In genomic region chr7:55518836-55519235, GRCh38 we compare ENCODE assay signal across 20 cellular contexts. TPM values are rescaled to one million over a fixed set of nuclear protein-coding genes. Genes with fewer than 3 reads are reported as not detected.
A peak's percentile ranks its signal among the peaks of the same experiment; 100 is the strongest.
DNase-seq lines count a peak whose midpoint lies in the region; ATAC-seq, FAIRE-seq and TF ChIP-seq lines count a peak whose summit lies in the region.
"Had no signal": no experiment of that assay in that cellular context is flagged by ENCODE, and none has a peak within 500 bp of the region (broad histone marks: within the 10 kb centered on the region; RNA-seq: fewer than 3 reads in every experiment).

No MANE protein-coding gene starts in this region.

- H3K79me2 ChIP-seq in OCI-LY1 (ENCODE audit: insufficient read depth, low read length) (peaks cover 24% of the 10 kb centered on the region), GM12878 (ENCODE audit: control insufficient read depth, insufficient read depth, low read length) (peaks cover 67% of the 10 kb centered on the region)

- peaks cover 40% of the 10 kb centered on the region for H3K36me3 Mint-ChIP-seq in activated CD4-positive, alpha-beta T cell treated with anti-CD3 and anti-CD28 coated beads for 36 hours (ENCODE audit: low read depth)
- H3K36me3 Mint-ChIP-seq in stimulated activated memory B cell treated with anti-CD40 and anti-IgM and Interleukin-4, amounts not matched to agents 10 μg/mL and 1 μg/mL and 100 μg/mL, for 72 hours, result peaks cover 62% of the 10 kb centered on the region

- H3K4me2 ChIP-seq in OCI-LY1 (ENCODE audit: low read length) (no peak overlapping the region; the same call in 1 of the 2 replicates), GM12878 (ENCODE audit: control insufficient read depth, insufficient read depth) (no peak overlapping the region)
- H3K4me2 ChIP-seq: SK-N-SH had no signal

- H3K27ac Mint-ChIP-seq in activated CD4-positive, alpha-beta T cell treated with anti-CD3 and anti-CD28 coated beads for 36 hours, result peak overlapping the region; percentile 2
- peak overlapping the region; percentile 96 for H3K27ac Mint-ChIP-seq in stimulated activated memory B cell treated with anti-CD40 and anti-IgM and Interleukin-4, amounts not matched to agents 10 μg/mL and 1 μg/mL and 100 μg/mL, for 72 hours

- RAD21 ChIA-PET in GM12878 (lab: Charles Lee; ENCODE audit: unreplicated experiment), result interaction anchor here (0.9 to 1.2 kb wide), 2 partner anchors 11 to 15 kb away, joined by 3 to 4 read pairs; no protein-coding TSS in a partner anchor

- BruUV-seq in GM12878 (replicated peaks; lab: Mats Ljungman, UMichigan), result TSS peak; percentile 16

- no peak for TF ChIP-seq POLR2A in GM12878 (IDR thresholded peaks at IDR 0.05; ENCODE audit: low read depth, low read length)

- no peak overlapping the region for H3K4me3 Mint-ChIP-seq in activated CD4-positive, alpha-beta T cell treated with anti-CD3 and anti-CD28 coated beads for 36 hours
- H3K4me3 Mint-ChIP-seq in stimulated activated memory B cell treated with anti-CD40 and anti-IgM and Interleukin-4, amounts not matched to agents 10 μg/mL and 1 μg/mL and 100 μg/mL, for 72 hours, result peak overlapping the region; percentile 32

- in situ Hi-C loops in GM12878 (cut with MboI), result no loop called here

- CTCF ChIA-PET in activated CD4-positive, alpha-beta T cell treated with anti-CD3 and anti-CD28 coated beads for 36 hours (lab: Charles Lee), result interaction anchor here (1.0 to 1.6 kb wide), 2 partner anchors 11 to 75 kb away, joined by 3 to 5 read pairs; no protein-coding TSS in a partner anchor
- CTCF ChIA-PET in GM12878 (lab: Yijun Ruan, JAX), result no interaction called here

- POLR2A ChIA-PET in activated CD4-positive, alpha-beta T cell treated with anti-CD3 and anti-CD28 coated beads for 36 hours (lab: Charles Lee), result interaction anchor here (1.1 kb wide), 1 partner anchor 16 kb away, joined by 6 read pairs; no protein-coding TSS in a partner anchor
- POLR2A ChIA-PET in GM12878 (lab: Charles Lee), result interaction anchor here (9.8 kb wide), 1 partner anchor 14 kb away, joined by 122 read pairs; no protein-coding TSS in a partner anchor

- no peak overlapping the region for H2AFZ ChIP-seq in OCI-LY1 (ENCODE audit: low read length)
- H2AFZ ChIP-seq in GM12878 (ENCODE audit: control insufficient read depth, low read depth, low read length), result no peak overlapping the region

- H3K36me3 ChIP-seq in OCI-LY1 (ENCODE audit: insufficient read depth, low read length) (peaks cover 58% of the 10 kb centered on the region), GM12878 (ENCODE audit: control insufficient read depth in 2 of 2, insufficient read depth in 2 of 2, low read length in 1 of 2) (peaks cover 23 to 40% of the 10 kb centered on the region in 2 experiments)

- peak overlapping the region; percentile 27; the same call in 1 of the 2 replicates for H3K9ac ChIP-seq in OCI-LY1 (ENCODE audit: low read length)
- H3K9ac ChIP-seq in GM12878 (ENCODE audit: control insufficient read depth, insufficient read depth, low read length), result no peak overlapping the region
- H3K9ac ChIP-seq: SK-N-SH had no signal

- no peak for ATAC-seq in activated CD4-positive, alpha-beta T cell treated with anti-CD3 and anti-CD28 coated beads for 36 hours
- no peak for ATAC-seq in GM12878
- no peak for ATAC-seq in stimulated activated memory B cell treated with anti-CD40 and anti-IgM and Interleukin-4, amounts not matched to agents 10 μg/mL and 1 μg/mL and 100 μg/mL, for 72 hours
- ATAC-seq in GM19397 (IDR thresholded peaks at IDR 0.05; ENCODE audit: unreplicated experiment), result no peak
- ATAC-seq in GM21360 (IDR thresholded peaks at IDR 0.05; ENCODE audit: unreplicated experiment), result no peak
- ATAC-seq: Right ventricle myocardium inferior had no signal

- H3K4me1 ChIP-seq in OCI-LY1 (ENCODE audit: insufficient read depth, low read length, severe bottlenecking) (peaks cover 100% of the 10 kb centered on the region), GM12878 (ENCODE audit: control insufficient read depth, insufficient read depth, low read length) (peaks cover 47% of the 10 kb centered on the region)

- H3K4me3 ChIP-seq in OCI-LY1 (ENCODE audit: low read depth, low read length, poor library complexity, severe bottlenecking) (no peak overlapping the region), GM12878 (no peak overlapping the region)

- intact Hi-C loops in activated CD4-positive, alpha-beta T cell treated with anti-CD3 and anti-CD28 coated beads for 36 hours (cut with DNase I, micrococcal nuclease), result loop anchor here (5.0 kb wide), 2 partner anchors 87 to 387 kb away; no protein-coding TSS in a partner anchor
- intact Hi-C loops in GM12878 (cut with micrococcal nuclease; ENCODE audit: unreplicated experiment), result loop anchor here (5.0 kb wide), 1 partner anchor 87 kb away; no protein-coding TSS in a partner anchor

- TF ChIP-seq CTCF in OCI-LY1 (IDR thresholded peaks at IDR 0.05; ENCODE audit: low read length) (no peak), GM12878 (IDR thresholded peaks at IDR 0.05 in 2 of 3, conservative IDR thresholded peaks at IDR 0.05 in 1 of 3; ENCODE audit: control insufficient read depth in 2 of 3, extremely low read depth in 1 of 3, insufficient read depth in 1 of 3, low read depth in 3 of 3, low read length in 3 of 3) (no peak)

- no peak for TF ChIP-seq EP300 in GM12878 (IDR thresholded peaks at IDR 0.05; ENCODE audit: borderline replicate concordance in 1 of 2, control insufficient read depth in 1 of 2, low read depth in 2 of 2, low read length in 2 of 2)

- H3K27me3 Mint-ChIP-seq in activated CD4-positive, alpha-beta T cell treated with anti-CD3 and anti-CD28 coated beads for 36 hours, result no peaks in the 10 kb centered on the region
- H3K27me3 Mint-ChIP-seq in stimulated activated memory B cell treated with anti-CD40 and anti-IgM and Interleukin-4, amounts not matched to agents 10 μg/mL and 1 μg/mL and 100 μg/mL, for 72 hours, result no peaks in the 10 kb centered on the region

- 63% methylated on average over 8 of the region's 8 CpGs for WGBS in GM12878 (ENCODE audit: insufficient coverage, insufficient replicate concordance, low lambda C conversion rate, missing lambda C conversion rate)

- H4K20me1 ChIP-seq in OCI-LY1 (ENCODE audit: insufficient read depth, low read length), result no peaks in the 10 kb centered on the region
- no peaks in the 10 kb centered on the region for H4K20me1 ChIP-seq in GM12878 (ENCODE audit: control insufficient read depth, insufficient read depth)

- H3K27ac ChIP-seq in OCI-LY1 (ENCODE audit: low read depth, low read length, poor library complexity, severe bottlenecking) (peak overlapping the region; percentile 92), GM12878 (ENCODE audit: control insufficient read depth, insufficient read depth) (no peak overlapping the region)
- H3K27ac ChIP-seq: C4-2B had no signal

- FAIRE-seq in GM12878 (lab: Jason Lieb, UNC), result no peak
- FAIRE-seq: GM18507 had no signal

- H3K9me3 Mint-ChIP-seq in activated CD4-positive, alpha-beta T cell treated with anti-CD3 and anti-CD28 coated beads for 36 hours (ENCODE audit: low read depth), result no peaks in the 10 kb centered on the region
- H3K9me3 Mint-ChIP-seq in stimulated activated memory B cell treated with anti-CD40 and anti-IgM and Interleukin-4, amounts not matched to agents 10 μg/mL and 1 μg/mL and 100 μg/mL, for 72 hours, result no peaks in the 10 kb centered on the region

- H3K27me3 ChIP-seq in OCI-LY1 (ENCODE audit: insufficient read depth, low read length) (no peaks in the 10 kb centered on the region), GM12878 (replicated peaks in 1 of 2; ENCODE audit: control insufficient read depth in 2 of 2, insufficient read depth in 2 of 2, low read length in 1 of 2) (no peaks in the 10 kb centered on the region)

- peaks cover 67% of the 10 kb centered on the region for H3K4me1 Mint-ChIP-seq in activated CD4-positive, alpha-beta T cell treated with anti-CD3 and anti-CD28 coated beads for 36 hours
- H3K4me1 Mint-ChIP-seq in stimulated activated memory B cell treated with anti-CD40 and anti-IgM and Interleukin-4, amounts not matched to agents 10 μg/mL and 1 μg/mL and 100 μg/mL, for 72 hours, result peaks cover 97% of the 10 kb centered on the region

- H3K9me2 ChIP-seq in OCI-LY1 (ENCODE audit: low read depth, low read length), result no peaks in the 10 kb centered on the region
- H3K9me2 ChIP-seq: SK-N-SH had no signal

- TF ChIP-seq RAD21 in GM12878 (IDR thresholded peaks at IDR 0.05; ENCODE audit: insufficient read depth, low read depth, low read length), result no peak

- H3K9me3 ChIP-seq in OCI-LY1 (ENCODE audit: low read length), result no peaks in the 10 kb centered on the region
- no peaks in the 10 kb centered on the region for H3K9me3 ChIP-seq in GM12878 (replicated peaks; ENCODE audit: control insufficient read depth, insufficient read depth, low read length)
- H3K9me3 ChIP-seq: SK-N-SH had no signal

- DNase-seq in activated CD4-positive, alpha-beta T cell treated with anti-CD3 and anti-CD28 coated beads for 36 hours, result no peak
- no peak for DNase-seq in activated CD4-positive, alpha-beta T cell treated with anti-CD3 and anti-CD28 coated beads for 48 hours
- DNase-seq in GM12878 (ENCODE audit: low read depth, low spot score) (no peak), NCI-H1092 (lab: John Stamatoyannopoulos, UW) (no peak)
- DNase-seq: 8988T; COR-L47; NCI-H1092 treated with DMSO at 0.1 percent for 48 hours; NCI-H1694; NCI-H2107; NCI-H226; NCI-H526 treated with DMSO at 0.1 percent for 48 hours; NK-92 treated with Interleukin-12 subunit alpha and Interleukin-12 subunit beta, amount 100 ng/mL, for 24 hours; SK-N-SH had no signal

- H3F3A ChIP-seq in OCI-LY1 (ENCODE audit: insufficient read depth, low read length), result peaks cover 7% of the 10 kb centered on the region; the same call in 1 of the 2 replicates

- SMC1A ChIA-PET in GM12878 (lab: Charles Lee; ENCODE audit: uncharacterized antibody, unreplicated experiment), result interaction anchor here (1.0 to 21.7 kb wide), 2 partner anchors 10 to 14 kb away, joined by 4 to 354 read pairs; no protein-coding TSS in a partner anchor

RNA-seq across cellular contexts. Expression of gene VOPP1, which starts 53.5 kb away (rescaled TPM):
- total RNA-seq in activated CD4-positive, alpha-beta T cell treated with anti-CD3 and anti-CD28 coated beads for 36 hours, result 10 to 100 TPM; 63.7 to 64.2 TPM
- 130 and 131 TPM in 2 replicates for total RNA-seq in GM12878 (2013; cell fraction: nucleolus; rRNA removed)
- total RNA-seq in GM12878 (2014; rRNA removed) (198 and 200 TPM in 2 replicates), GM12878 (2014; rRNA removed; fragmentation: Illumina TruSeq; extraction: Trizol) (135 and 144 TPM in 2 replicates), GM12878 (2021) (205 and 206 TPM in 2 replicates)
- polyA plus RNA-seq in GM12878 (2011; ENCODE audit: low read depth), result 123 TPM
- polyA plus RNA-seq in GM12878 (2011; rRNA removed) (101 and 118 TPM in 2 replicates), GM12878 (2014; fragmentation: Illumina TruSeq; extraction: Trizol) (116 and 141 TPM in 2 replicates), GM12878 (2014; fragmentation: Nextera tagmentation; extraction: Ambion mirVana) (10 to 100 TPM; 32.8 to 78.5 TPM), GM12878 (2014; rRNA removed) (203 and 212 TPM in 2 replicates), GM12878 (2016; fragmentation: Nextera tagmentation; extraction: Ambion mirVana) (10 to 100 TPM; 54.4 to 71.5 TPM)
- 103 and 118 TPM in 2 replicates for polyA plus RNA-seq in GM12878 (2011; cell fraction: cytosol; rRNA removed)
- 51.0 and 62.5 TPM in 2 replicates for polyA plus RNA-seq in GM12878 (2011; cell fraction: nucleus; rRNA removed)
- polyA plus RNA-seq in GM12878 (2012), result 135 and 137 TPM in 2 replicates
- polyA minus RNA-seq in GM12878 (2011; rRNA and poly(A)+ RNA removed), result 139 and 160 TPM in 2 replicates
- polyA minus RNA-seq in GM12878 (2011; cell fraction: cytosol; rRNA and poly(A)+ RNA removed), result 60.1 and 81.5 TPM in 2 replicates
- polyA minus RNA-seq in GM12878 (2011; cell fraction: nucleus; rRNA and poly(A)+ RNA removed), result 37.2 and 80.3 TPM in 2 replicates
